In genomic region chr3:39260957-39261356, GRCh38 we compare ENCODE assay signal across 8 cellular contexts. TPM values are rescaled to one million over a fixed set of nuclear protein-coding genes. Genes with fewer than 3 reads are reported as not detected.
DNase-seq lines count a peak whose midpoint lies in the region; ATAC-seq and TF ChIP-seq lines count a peak whose summit lies in the region.

No MANE protein-coding gene starts in this region.

- TF ChIP-seq POLR2A in Peyer's patch (IDR thresholded peaks at IDR 0.05), result no peak

- peaks cover 61% of the 10 kb centered on the region for H3K4me1 Mint-ChIP-seq in activated T-cell treated with anti-CD3 and anti-CD28 coated beads, Interleukin-2, amount 50 U/mL, for 24 hours (ENCODE audit: low read depth)
- peaks cover 33% of the 10 kb centered on the region for H3K4me1 Mint-ChIP-seq in activated naive CD8-positive, alpha-beta T cell (ENCODE audit: low read depth)

- H3K9me3 ChIP-seq in Peyer's patch, result no peaks in the 10 kb centered on the region

- peak; percentile 8 for DNase-seq in activated T-cell treated with anti-CD3 and anti-CD28 coated beads for 48 hours (ENCODE audit: low read depth)
- no peak for DNase-seq in activated T-cell treated with anti-CD3 and anti-CD28 coated beads, Interleukin-2, amount 50 U/mL, for 24 hours
- peak in 2 of 3 donors; percentile 65 to 82 for DNase-seq in Peyer's patch
- peak; percentile 95 for DNase-seq in Right ventricle myocardium inferior (ENCODE audit: missing footprints)
- DNase-seq in putamen (ENCODE audit: low spot score), result peak; percentile 55

- ATAC-seq in HG03108 (IDR thresholded peaks at IDR 0.05; ENCODE audit: unreplicated experiment), result peak; percentile 54
- ATAC-seq in Right ventricle myocardium inferior, result peak; percentile 95
- ATAC-seq in HG02840 (IDR thresholded peaks at IDR 0.05; ENCODE audit: low FRiP score, unreplicated experiment), result no peak

- H3K27ac Mint-ChIP-seq in activated T-cell treated with anti-CD3 and anti-CD28 coated beads, Interleukin-2, amount 50 U/mL, for 24 hours, result no peak overlapping the region
- H3K27ac Mint-ChIP-seq in activated naive CD8-positive, alpha-beta T cell, result peak overlapping the region; percentile 29

- H3K4me3 ChIP-seq in Peyer's patch, result no peak overlapping the region

- peaks cover 0 to 3% (median 0%) of the 10 kb centered on the region in 4 donors for H3K4me1 ChIP-seq in Peyer's patch

- H3K27ac ChIP-seq in Peyer's patch, result no peak overlapping the region

- H3K9me3 Mint-ChIP-seq in activated T-cell treated with anti-CD3 and anti-CD28 coated beads, Interleukin-2, amount 50 U/mL, for 24 hours, result peaks cover 3% of the 10 kb centered on the region
- no peaks in the 10 kb centered on the region for H3K9me3 Mint-ChIP-seq in activated naive CD8-positive, alpha-beta T cell (ENCODE audit: low read depth)

- no peak overlapping the region for H3K4me3 Mint-ChIP-seq in activated T-cell treated with anti-CD3 and anti-CD28 coated beads, Interleukin-2, amount 50 U/mL, for 24 hours
- no peak overlapping the region for H3K4me3 Mint-ChIP-seq in activated naive CD8-positive, alpha-beta T cell

- peak in 5 of 6 experiments; percentile 27 to 53 (median 31) for TF ChIP-seq CTCF in Peyer's patch (IDR thresholded peaks at IDR 0.05)

- intact Hi-C loops in Right ventricle myocardium inferior (cut with DNase I), result loop anchor here (5.0 kb wide), 1 partner anchor 54 kb away; no protein-coding TSS in a partner anchor

- H3K27me3 ChIP-seq in Peyer's patch, result no peaks in the 10 kb centered on the region

- H3K36me3 ChIP-seq in Peyer's patch, result no peaks in the 10 kb centered on the region

- peaks cover 7% of the 10 kb centered on the region for H3K27me3 Mint-ChIP-seq in activated T-cell treated with anti-CD3 and anti-CD28 coated beads, Interleukin-2, amount 50 U/mL, for 24 hours
- peaks cover 5% of the 10 kb centered on the region for H3K27me3 Mint-ChIP-seq in activated naive CD8-positive, alpha-beta T cell

- H3K36me3 Mint-ChIP-seq in activated T-cell treated with anti-CD3 and anti-CD28 coated beads, Interleukin-2, amount 50 U/mL, for 24 hours (ENCODE audit: low read depth), result no peaks in the 10 kb centered on the region
- no peaks in the 10 kb centered on the region for H3K36me3 Mint-ChIP-seq in activated naive CD8-positive, alpha-beta T cell

RNA-seq across cellular contexts. Expression of gene CX3CR1, which starts 18.9 kb away (rescaled TPM):
- not detected for total RNA-seq in Peyer's patch
- 2.1 TPM for total RNA-seq in Right ventricle myocardium inferior
